In genomic region chr7:122553761-122554160, GRCh38 we compare ENCODE assay signal across 35 cellular contexts.
"Had no signal": no experiment of that assay in that cellular context is flagged by ENCODE, and none has a peak within 500 bp of the region (broad histone marks: within the 10 kb centered on the region; RNA-seq: fewer than 3 reads in every experiment).

No MANE protein-coding gene starts in this region.

- DNase-seq: Karpas-422, Kasumi-1, MG63, MM.1S, MV-4-11, NCI-H1048, NCI-H1092, NCI-H1092 treated with DMSO at 0.1 percent for 48 hours, NCI-H1105, NCI-H1105 treated with DMSO at 0.1 percent for 48 hours, NCI-H1417, NCI-H1417 treated with DMSO at 0.1 percent for 48 hours, NCI-H1436, NCI-H1436 treated with DMSO at 0.1 percent for 48 hours, NCI-H146, NCI-H1694, NCI-H1694 treated with DMSO at 0.1 percent for 48 hours, NCI-H187, NCI-H187 treated with DMSO at 0.1 percent for 48 hours, NCI-H1930, NCI-H2029, NCI-H2029 treated with DMSO at 0.1 percent for 48 hours, NCI-H2081, NCI-H2081 treated with DMSO at 0.1 percent for 48 hours, NCI-H2107, NCI-H2171, NCI-H2171 treated with DMSO at 0.1 percent for 48 hours, NCI-H2227 treated with DMSO at 0.1 percent for 48 hours, NCI-H226, NCI-H345, NCI-H446, NCI-H446 treated with DMSO at 0.1 percent for 48 hours, NCI-H510A, NCI-H510A treated with DMSO at 0.1 percent for 48 hours had no signal

- H3K4me3 ChIP-seq: MG63 had no signal

- H3K27ac ChIP-seq: KMS-11 had no signal

- H3K36me3 ChIP-seq: MG63 had no signal

- H3K27me3 ChIP-seq: MG63 had no signal
